26 cellular contexts compared by ENCODE assay signal in the genomic region with DNA sequence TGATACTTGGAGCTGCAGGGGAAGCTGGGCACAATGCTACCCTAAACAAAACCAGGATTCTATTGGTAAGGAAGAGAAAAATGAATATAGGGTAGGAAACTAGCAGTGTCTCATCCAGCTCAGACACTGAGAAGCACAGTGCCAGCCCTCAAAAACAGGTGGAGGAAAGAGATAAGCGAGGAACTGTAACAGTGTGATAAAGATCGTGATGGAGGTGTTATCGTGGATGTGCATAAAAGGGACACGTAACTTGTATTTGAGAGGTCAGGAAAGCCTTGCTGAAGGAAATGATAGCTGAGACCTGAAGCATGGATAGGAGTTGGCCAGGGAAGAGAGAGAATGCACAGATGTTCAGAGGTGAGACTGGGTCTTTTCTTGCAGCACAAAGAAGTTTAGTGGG. TPM values are rescaled to one million over a fixed set of nuclear protein-coding genes. Genes with fewer than 3 reads are reported as not detected.
"Had no signal": no experiment of that assay in that cellular context is flagged by ENCODE, and none has a peak within 500 bp of the region (broad histone marks: within the 10 kb centered on the region; RNA-seq: fewer than 3 reads in every experiment).

No MANE protein-coding gene starts in this region.

- H3K4me3 Mint-ChIP-seq: activated B cell treated with CpG ODN at 0.5 μM for 24 hours; activated CD4-positive, alpha-beta T cell treated with anti-CD3 and anti-CD28 coated beads for 36 hours; activated T-cell treated with anti-CD3 and anti-CD28 coated beads, Interleukin-2, amount 50 U/mL, for 72 hours; brain; dendritic cell treated with granulocyte-macrophage colony-stimulating factor and Interleukin-4, amounts not matched to agents 40 ng/mL and 50 ng/mL, for 4 days; immature natural killer cell; naive thymus-derived CD4-positive, alpha-beta T cell had no signal

- H3K9me3 Mint-ChIP-seq: activated B cell treated with CpG ODN at 0.5 μM for 24 hours; activated T-cell treated with anti-CD3 and anti-CD28 coated beads, Interleukin-2, amount 50 U/mL, for 72 hours; brain; dendritic cell treated with granulocyte-macrophage colony-stimulating factor and Interleukin-4, amounts not matched to agents 40 ng/mL and 50 ng/mL, for 4 days; immature natural killer cell; naive thymus-derived CD4-positive, alpha-beta T cell had no signal

- H3K36me3 ChIP-seq: prostate gland, thyroid gland had no signal

- H3K27me3 Mint-ChIP-seq: activated B cell treated with CpG ODN at 0.5 μM for 24 hours; activated CD4-positive, alpha-beta T cell treated with anti-CD3 and anti-CD28 coated beads for 36 hours; dendritic cell treated with granulocyte-macrophage colony-stimulating factor and Interleukin-4, amounts not matched to agents 40 ng/mL and 50 ng/mL, for 4 days had no signal

- DNase-seq: activated B cell treated with CpG ODN at 0.5 μM for 24 hours; activated CD4-positive, alpha-beta T cell treated with anti-CD3 and anti-CD28 coated beads for 36 hours; activated CD4-positive, alpha-beta T cell treated with anti-CD3 and anti-CD28 coated beads, Interleukin-2, amount 50 U/mL, for 4 hours; activated CD8-positive, alpha-beta memory T cell treated with anti-CD3 and anti-CD28 coated beads for 24 hours; activated CD8-positive, alpha-beta memory T cell treated with anti-CD3 and anti-CD28 coated beads, Interleukin-2, amount 50 U/mL, for 48 hours; activated gamma-delta T cell; activated naive CD4-positive, alpha-beta T cell treated with anti-CD3 and anti-CD28 coated beads, Interleukin-2, amount 50 U/mL, for 16 hours; activated T-cell treated with anti-CD3 and anti-CD28 coated beads, Interleukin-2, amount 50 U/mL, for 72 hours; aorta; effector CD4-positive, alpha-beta T cell; foreskin keratinocyte; immature natural killer cell; naive thymus-derived CD4-positive, alpha-beta T cell; stimulated activated CD4-positive, alpha-beta T cell treated with anti-CD3 and anti-CD28 coated beads, Interleukin-4, amount 100 ng/mL, for 24 hours; stimulated activated naive CD8-positive, alpha-beta T cell treated with anti-CD3 and anti-CD28 coated beads, Interleukin-15, Interleukin-2, amounts not matched to agents 100 U/mL and 50 U/mL, for 24 hours; thyroid gland had no signal

- H3K4me1 Mint-ChIP-seq: activated B cell treated with CpG ODN at 0.5 μM for 24 hours, immature natural killer cell had no signal

- H3K27me3 ChIP-seq: foreskin keratinocyte, hepatocyte, thyroid gland had no signal

- H2AFZ ChIP-seq: hepatocyte had no signal

- H3K79me2 ChIP-seq: hepatocyte had no signal

- ATAC-seq: activated CD4-positive, alpha-beta T cell treated with anti-CD3 and anti-CD28 coated beads for 36 hours; stimulated activated naive CD8-positive, alpha-beta T cell treated with anti-CD3 and anti-CD28 coated beads, Interleukin-15, Interleukin-2, amounts not matched to agents 100 U/mL and 50 U/mL, for 24 hours had no signal

- H3K9me3 ChIP-seq: prostate gland, thyroid gland had no signal

- H3K4me2 ChIP-seq: hepatocyte had no signal

- H3K4me3 ChIP-seq: hepatocyte, lung, prostate gland, thyroid gland had no signal

- H3K4me1 ChIP-seq: prostate gland, thyroid gland had no signal

- H3K27ac ChIP-seq: foreskin keratinocyte, hepatocyte, prostate gland, thyroid gland had no signal

- H3K27ac Mint-ChIP-seq: activated B cell treated with CpG ODN at 0.5 μM for 24 hours; activated CD4-positive, alpha-beta T cell treated with anti-CD3 and anti-CD28 coated beads for 36 hours; activated T-cell treated with anti-CD3 and anti-CD28 coated beads, Interleukin-2, amount 50 U/mL, for 72 hours; brain; dendritic cell treated with granulocyte-macrophage colony-stimulating factor and Interleukin-4, amounts not matched to agents 40 ng/mL and 50 ng/mL, for 4 days; immature natural killer cell had no signal

RNA-seq across cellular contexts. Expression of a gene that starts 30.6 kb away (rescaled TPM):
- total RNA-seq: activated B cell treated with CpG ODN at 0.5 μM for 24 hours; activated CD4-positive, alpha-beta T cell treated with anti-CD3 and anti-CD28 coated beads for 36 hours; epithelial cell of proximal tubule; glomerular endothelial cell; hepatocyte; kidney epithelial cell; osteocyte; T-helper 2 cell treated with Interferon-gamma antibody and Interleukin-4, amounts not matched to agents 100 ng/mL and 5 ng/mL, for 36 hours had no signal
